ENCODE assay signal across 2 cellular contexts in the genomic region with DNA sequence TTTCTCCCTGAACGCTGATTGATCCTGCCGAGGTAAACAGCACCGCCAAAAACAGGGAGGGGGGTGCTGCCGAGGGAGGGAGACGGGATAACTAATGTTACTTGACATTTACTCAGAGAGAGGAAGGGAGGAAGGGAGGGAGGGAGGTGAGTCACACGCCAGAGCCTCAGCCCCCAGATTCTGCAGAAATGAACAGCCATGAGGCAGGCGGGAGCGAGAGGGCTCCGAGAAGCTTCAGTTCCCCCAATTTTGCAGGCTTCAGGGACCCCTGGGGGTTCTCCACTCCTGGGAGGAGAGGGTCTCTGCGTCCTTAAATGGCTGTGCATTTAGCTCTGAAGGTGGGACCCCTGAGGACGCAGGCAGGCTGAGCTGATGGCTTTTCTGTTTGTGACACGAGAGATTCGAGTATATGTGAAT.
TF ChIP-seq lines count a peak whose summit lies in the region.

No MANE protein-coding gene starts in this region.

TF ChIP-seq in GM23338, 12 proteins besides CTCF, POLR2A, EP300 and RAD21:
- TF ChIP-seq, protein P1, sequence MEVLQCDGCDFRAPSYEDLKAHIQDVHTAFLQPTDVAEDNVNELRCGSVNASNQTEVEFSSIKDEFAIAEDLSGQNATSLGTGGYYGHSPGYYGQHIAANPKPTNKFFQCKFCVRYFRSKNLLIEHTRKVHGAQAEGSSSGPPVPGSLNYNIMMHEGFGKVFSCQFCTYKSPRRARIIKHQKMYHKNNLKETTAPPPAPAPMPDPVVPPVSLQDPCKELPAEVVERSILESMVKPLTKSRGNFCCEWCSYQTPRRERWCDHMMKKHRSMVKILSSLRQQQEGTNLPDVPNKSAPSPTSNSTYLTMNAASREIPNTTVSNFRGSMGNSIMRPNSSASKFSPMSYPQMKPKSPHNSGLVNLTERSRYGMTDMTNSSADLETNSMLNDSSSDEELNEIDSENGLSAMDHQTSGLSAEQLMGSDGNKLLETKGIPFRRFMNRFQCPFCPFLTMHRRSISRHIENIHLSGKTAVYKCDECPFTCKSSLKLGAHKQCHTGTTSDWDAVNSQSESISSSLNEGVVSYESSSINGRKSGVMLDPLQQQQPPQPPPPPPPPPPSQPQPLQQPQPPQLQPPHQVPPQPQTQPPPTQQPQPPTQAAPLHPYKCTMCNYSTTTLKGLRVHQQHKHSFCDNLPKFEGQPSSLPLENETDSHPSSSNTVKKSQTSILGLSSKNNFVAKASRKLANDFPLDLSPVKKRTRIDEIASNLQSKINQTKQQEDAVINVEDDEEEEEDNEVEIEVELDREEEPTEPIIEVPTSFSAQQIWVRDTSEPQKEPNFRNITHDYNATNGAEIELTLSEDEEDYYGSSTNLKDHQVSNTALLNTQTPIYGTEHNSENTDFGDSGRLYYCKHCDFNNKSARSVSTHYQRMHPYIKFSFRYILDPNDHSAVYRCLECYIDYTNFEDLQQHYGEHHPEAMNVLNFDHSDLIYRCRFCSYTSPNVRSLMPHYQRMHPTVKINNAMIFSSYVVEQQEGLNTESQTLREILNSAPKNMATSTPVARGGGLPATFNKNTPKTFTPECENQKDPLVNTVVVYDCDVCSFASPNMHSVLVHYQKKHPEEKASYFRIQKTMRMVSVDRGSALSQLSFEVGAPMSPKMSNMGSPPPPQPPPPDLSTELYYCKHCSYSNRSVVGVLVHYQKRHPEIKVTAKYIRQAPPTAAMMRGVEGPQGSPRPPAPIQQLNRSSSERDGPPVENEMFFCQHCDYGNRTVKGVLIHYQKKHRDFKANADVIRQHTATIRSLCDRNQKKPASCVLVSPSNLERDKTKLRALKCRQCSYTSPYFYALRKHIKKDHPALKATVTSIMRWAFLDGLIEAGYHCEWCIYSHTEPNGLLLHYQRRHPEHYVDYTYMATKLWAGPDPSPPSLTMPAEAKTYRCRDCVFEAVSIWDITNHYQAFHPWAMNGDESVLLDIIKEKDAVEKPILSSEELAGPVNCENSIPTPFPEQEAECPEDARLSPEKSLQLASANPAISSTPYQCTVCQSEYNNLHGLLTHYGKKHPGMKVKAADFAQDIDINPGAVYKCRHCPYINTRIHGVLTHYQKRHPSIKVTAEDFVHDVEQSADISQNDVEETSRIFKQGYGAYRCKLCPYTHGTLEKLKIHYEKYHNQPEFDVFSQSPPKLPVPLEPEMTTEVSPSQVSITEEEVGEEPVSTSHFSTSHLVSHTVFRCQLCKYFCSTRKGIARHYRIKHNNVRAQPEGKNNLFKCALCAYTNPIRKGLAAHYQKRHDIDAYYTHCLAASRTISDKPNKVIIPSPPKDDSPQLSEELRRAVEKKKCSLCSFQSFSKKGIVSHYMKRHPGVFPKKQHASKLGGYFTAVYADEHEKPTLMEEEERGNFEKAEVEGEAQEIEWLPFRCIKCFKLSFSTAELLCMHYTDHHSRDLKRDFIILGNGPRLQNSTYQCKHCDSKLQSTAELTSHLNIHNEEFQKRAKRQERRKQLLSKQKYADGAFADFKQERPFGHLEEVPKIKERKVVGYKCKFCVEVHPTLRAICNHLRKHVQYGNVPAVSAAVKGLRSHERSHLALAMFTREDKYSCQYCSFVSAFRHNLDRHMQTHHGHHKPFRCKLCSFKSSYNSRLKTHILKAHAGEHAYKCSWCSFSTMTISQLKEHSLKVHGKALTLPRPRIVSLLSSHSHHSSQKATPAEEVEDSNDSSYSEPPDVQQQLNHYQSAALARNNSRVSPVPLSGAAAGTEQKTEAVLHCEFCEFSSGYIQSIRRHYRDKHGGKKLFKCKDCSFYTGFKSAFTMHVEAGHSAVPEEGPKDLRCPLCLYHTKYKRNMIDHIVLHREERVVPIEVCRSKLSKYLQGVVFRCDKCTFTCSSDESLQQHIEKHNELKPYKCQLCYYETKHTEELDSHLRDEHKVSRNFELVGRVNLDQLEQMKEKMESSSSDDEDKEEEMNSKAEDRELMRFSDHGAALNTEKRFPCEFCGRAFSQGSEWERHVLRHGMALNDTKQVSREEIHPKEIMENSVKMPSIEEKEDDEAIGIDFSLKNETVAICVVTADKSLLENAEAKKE (CRISPR knock-in tag; IDR thresholded peaks at IDR 0.05): no peak
- TF ChIP-seq EZH2 (IDR thresholded peaks at IDR 0.05; ENCODE audit: low read depth, unreplicated experiment): no peak
- TF ChIP-seq CREB1 (CRISPR knock-in tag; IDR thresholded peaks at IDR 0.05; ENCODE audit: low read depth): no peak
- TF ChIP-seq, protein P2, sequence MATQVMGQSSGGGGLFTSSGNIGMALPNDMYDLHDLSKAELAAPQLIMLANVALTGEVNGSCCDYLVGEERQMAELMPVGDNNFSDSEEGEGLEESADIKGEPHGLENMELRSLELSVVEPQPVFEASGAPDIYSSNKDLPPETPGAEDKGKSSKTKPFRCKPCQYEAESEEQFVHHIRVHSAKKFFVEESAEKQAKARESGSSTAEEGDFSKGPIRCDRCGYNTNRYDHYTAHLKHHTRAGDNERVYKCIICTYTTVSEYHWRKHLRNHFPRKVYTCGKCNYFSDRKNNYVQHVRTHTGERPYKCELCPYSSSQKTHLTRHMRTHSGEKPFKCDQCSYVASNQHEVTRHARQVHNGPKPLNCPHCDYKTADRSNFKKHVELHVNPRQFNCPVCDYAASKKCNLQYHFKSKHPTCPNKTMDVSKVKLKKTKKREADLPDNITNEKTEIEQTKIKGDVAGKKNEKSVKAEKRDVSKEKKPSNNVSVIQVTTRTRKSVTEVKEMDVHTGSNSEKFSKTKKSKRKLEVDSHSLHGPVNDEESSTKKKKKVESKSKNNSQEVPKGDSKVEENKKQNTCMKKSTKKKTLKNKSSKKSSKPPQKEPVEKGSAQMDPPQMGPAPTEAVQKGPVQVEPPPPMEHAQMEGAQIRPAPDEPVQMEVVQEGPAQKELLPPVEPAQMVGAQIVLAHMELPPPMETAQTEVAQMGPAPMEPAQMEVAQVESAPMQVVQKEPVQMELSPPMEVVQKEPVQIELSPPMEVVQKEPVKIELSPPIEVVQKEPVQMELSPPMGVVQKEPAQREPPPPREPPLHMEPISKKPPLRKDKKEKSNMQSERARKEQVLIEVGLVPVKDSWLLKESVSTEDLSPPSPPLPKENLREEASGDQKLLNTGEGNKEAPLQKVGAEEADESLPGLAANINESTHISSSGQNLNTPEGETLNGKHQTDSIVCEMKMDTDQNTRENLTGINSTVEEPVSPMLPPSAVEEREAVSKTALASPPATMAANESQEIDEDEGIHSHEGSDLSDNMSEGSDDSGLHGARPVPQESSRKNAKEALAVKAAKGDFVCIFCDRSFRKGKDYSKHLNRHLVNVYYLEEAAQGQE (IDR thresholded peaks at IDR 0.05; ENCODE audit: unreplicated experiment): no peak
- no peak for TF ChIP-seq EZH2phosphoT487 (IDR thresholded peaks at IDR 0.05; ENCODE audit: unreplicated experiment)
- no peak for TF ChIP-seq STAT1 (IDR thresholded peaks at IDR 0.05; ENCODE audit: unreplicated experiment)
- no peak for TF ChIP-seq POLR2AphosphoS5 (IDR thresholded peaks at IDR 0.05; ENCODE audit: low read depth)
- TF ChIP-seq ZNF114 (CRISPR knock-in tag; IDR thresholded peaks at IDR 0.05): no peak
- no peak for TF ChIP-seq NANOG (IDR thresholded peaks at IDR 0.05; ENCODE audit: borderline replicate concordance)
- TF ChIP-seq ZNF331 (CRISPR knock-in tag; IDR thresholded peaks at IDR 0.05; ENCODE audit: low read depth): no peak
- TF ChIP-seq JUNB (IDR thresholded peaks at IDR 0.05; ENCODE audit: unreplicated experiment): no peak

TF ChIP-seq in K562, 482 proteins besides CTCF, POLR2A, EP300 and RAD21 (continues in another document):
- TF ChIP-seq, protein P3, sequence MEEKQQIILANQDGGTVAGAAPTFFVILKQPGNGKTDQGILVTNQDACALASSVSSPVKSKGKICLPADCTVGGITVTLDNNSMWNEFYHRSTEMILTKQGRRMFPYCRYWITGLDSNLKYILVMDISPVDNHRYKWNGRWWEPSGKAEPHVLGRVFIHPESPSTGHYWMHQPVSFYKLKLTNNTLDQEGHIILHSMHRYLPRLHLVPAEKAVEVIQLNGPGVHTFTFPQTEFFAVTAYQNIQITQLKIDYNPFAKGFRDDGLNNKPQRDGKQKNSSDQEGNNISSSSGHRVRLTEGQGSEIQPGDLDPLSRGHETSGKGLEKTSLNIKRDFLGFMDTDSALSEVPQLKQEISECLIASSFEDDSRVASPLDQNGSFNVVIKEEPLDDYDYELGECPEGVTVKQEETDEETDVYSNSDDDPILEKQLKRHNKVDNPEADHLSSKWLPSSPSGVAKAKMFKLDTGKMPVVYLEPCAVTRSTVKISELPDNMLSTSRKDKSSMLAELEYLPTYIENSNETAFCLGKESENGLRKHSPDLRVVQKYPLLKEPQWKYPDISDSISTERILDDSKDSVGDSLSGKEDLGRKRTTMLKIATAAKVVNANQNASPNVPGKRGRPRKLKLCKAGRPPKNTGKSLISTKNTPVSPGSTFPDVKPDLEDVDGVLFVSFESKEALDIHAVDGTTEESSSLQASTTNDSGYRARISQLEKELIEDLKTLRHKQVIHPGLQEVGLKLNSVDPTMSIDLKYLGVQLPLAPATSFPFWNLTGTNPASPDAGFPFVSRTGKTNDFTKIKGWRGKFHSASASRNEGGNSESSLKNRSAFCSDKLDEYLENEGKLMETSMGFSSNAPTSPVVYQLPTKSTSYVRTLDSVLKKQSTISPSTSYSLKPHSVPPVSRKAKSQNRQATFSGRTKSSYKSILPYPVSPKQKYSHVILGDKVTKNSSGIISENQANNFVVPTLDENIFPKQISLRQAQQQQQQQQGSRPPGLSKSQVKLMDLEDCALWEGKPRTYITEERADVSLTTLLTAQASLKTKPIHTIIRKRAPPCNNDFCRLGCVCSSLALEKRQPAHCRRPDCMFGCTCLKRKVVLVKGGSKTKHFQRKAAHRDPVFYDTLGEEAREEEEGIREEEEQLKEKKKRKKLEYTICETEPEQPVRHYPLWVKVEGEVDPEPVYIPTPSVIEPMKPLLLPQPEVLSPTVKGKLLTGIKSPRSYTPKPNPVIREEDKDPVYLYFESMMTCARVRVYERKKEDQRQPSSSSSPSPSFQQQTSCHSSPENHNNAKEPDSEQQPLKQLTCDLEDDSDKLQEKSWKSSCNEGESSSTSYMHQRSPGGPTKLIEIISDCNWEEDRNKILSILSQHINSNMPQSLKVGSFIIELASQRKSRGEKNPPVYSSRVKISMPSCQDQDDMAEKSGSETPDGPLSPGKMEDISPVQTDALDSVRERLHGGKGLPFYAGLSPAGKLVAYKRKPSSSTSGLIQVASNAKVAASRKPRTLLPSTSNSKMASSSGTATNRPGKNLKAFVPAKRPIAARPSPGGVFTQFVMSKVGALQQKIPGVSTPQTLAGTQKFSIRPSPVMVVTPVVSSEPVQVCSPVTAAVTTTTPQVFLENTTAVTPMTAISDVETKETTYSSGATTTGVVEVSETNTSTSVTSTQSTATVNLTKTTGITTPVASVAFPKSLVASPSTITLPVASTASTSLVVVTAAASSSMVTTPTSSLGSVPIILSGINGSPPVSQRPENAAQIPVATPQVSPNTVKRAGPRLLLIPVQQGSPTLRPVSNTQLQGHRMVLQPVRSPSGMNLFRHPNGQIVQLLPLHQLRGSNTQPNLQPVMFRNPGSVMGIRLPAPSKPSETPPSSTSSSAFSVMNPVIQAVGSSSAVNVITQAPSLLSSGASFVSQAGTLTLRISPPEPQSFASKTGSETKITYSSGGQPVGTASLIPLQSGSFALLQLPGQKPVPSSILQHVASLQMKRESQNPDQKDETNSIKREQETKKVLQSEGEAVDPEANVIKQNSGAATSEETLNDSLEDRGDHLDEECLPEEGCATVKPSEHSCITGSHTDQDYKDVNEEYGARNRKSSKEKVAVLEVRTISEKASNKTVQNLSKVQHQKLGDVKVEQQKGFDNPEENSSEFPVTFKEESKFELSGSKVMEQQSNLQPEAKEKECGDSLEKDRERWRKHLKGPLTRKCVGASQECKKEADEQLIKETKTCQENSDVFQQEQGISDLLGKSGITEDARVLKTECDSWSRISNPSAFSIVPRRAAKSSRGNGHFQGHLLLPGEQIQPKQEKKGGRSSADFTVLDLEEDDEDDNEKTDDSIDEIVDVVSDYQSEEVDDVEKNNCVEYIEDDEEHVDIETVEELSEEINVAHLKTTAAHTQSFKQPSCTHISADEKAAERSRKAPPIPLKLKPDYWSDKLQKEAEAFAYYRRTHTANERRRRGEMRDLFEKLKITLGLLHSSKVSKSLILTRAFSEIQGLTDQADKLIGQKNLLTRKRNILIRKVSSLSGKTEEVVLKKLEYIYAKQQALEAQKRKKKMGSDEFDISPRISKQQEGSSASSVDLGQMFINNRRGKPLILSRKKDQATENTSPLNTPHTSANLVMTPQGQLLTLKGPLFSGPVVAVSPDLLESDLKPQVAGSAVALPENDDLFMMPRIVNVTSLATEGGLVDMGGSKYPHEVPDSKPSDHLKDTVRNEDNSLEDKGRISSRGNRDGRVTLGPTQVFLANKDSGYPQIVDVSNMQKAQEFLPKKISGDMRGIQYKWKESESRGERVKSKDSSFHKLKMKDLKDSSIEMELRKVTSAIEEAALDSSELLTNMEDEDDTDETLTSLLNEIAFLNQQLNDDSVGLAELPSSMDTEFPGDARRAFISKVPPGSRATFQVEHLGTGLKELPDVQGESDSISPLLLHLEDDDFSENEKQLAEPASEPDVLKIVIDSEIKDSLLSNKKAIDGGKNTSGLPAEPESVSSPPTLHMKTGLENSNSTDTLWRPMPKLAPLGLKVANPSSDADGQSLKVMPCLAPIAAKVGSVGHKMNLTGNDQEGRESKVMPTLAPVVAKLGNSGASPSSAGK (IDR thresholded peaks at IDR 0.05): peak; percentile 57
- TF ChIP-seq, protein P4, sequence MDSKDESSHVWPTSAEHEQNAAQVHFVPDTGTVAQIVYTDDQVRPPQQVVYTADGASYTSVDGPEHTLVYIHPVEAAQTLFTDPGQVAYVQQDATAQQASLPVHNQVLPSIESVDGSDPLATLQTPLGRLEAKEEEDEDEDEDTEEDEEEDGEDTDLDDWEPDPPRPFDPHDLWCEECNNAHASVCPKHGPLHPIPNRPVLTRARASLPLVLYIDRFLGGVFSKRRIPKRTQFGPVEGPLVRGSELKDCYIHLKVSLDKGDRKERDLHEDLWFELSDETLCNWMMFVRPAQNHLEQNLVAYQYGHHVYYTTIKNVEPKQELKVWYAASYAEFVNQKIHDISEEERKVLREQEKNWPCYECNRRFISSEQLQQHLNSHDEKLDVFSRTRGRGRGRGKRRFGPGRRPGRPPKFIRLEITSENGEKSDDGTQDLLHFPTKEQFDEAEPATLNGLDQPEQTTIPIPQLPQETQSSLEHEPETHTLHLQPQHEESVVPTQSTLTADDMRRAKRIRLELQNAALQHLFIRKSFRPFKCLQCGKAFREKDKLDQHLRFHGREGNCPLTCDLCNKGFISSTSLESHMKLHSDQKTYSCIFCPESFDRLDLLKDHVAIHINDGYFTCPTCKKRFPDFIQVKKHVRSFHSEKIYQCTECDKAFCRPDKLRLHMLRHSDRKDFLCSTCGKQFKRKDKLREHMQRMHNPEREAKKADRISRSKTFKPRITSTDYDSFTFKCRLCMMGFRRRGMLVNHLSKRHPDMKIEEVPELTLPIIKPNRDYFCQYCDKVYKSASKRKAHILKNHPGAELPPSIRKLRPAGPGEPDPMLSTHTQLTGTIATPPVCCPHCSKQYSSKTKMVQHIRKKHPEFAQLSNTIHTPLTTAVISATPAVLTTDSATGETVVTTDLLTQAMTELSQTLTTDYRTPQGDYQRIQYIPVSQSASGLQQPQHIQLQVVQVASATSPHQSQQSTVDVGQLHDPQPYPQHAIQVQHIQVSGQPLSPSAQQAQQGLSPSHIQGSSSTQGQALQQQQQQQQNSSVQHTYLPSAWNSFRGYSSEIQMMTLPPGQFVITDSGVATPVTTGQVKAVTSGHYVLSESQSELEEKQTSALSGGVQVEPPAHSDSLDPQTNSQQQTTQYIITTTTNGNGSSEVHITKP (IDR thresholded peaks at IDR 0.05; ENCODE audit: partially characterized antibody): peak; percentile 46
- TF ChIP-seq MTA3 (IDR thresholded peaks at IDR 0.05; ENCODE audit: borderline replicate concordance) (0 out of 2 replicates have a peak, but pooled peaks have one; percentile 13), STAT5A (IDR thresholded peaks at IDR 0.05; ENCODE audit: borderline replicate concordance, low read length) (no peak), POLR2B (IDR thresholded peaks at IDR 0.05; ENCODE audit: low read depth, partially characterized antibody) (peak; percentile 37), SREBF1 (IDR thresholded peaks at IDR 0.05; ENCODE audit: borderline replicate concordance, low read depth, low read length) (no peak)
